17 cellular contexts compared by ENCODE assay signal in the genomic region with DNA sequence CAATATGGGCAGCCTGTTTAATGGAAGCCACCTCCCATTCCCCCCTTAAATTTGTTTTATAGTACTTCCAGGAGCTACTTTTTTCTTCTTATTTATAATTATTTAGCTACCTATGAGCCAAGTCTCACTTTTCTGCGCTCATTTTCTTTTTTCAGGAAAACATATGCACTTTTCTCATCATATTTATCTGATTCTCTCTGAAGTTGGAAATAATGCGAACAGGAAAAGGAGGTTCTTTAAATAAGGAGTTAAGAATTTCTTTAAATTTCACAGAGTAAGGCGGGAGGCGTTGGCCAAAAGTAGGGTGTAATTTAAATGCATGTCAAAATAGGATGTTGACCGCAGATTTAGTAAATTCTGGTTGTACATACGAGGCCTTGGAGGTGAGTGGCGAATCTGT. TPM values are rescaled to one million over a fixed set of nuclear protein-coding genes. Genes with fewer than 3 reads are reported as not detected.
"Had no signal": no experiment of that assay in that cellular context is flagged by ENCODE, and none has a peak within 500 bp of the region (broad histone marks: within the 10 kb centered on the region; RNA-seq: fewer than 3 reads in every experiment).

No MANE protein-coding gene starts in this region.

- H3K9me3 ChIP-seq: lower lobe of right lung, SK-N-SH, suprapubic skin had no signal

- H3K27ac ChIP-seq: esophagus squamous epithelium, lower lobe of right lung, suprapubic skin had no signal

- H3K4me3 ChIP-seq: lower lobe of right lung, suprapubic skin had no signal

- H3K4me2 ChIP-seq: SK-N-SH had no signal

- H3K36me3 Mint-ChIP-seq: T-cell had no signal

- DNase-seq: effector CD8-positive, alpha-beta T cell; esophagus squamous epithelium; hippocampal formation; islet precursor cell; lower lobe of right lung; stimulated activated naive CD8-positive, alpha-beta T cell treated with anti-CD3 and anti-CD28 coated beads, Interleukin-15, Interleukin-2, amounts not matched to agents 100 U/mL and 50 U/mL, for 24 hours; T-cell; trophoblast cell had no signal

- H3K36me3 ChIP-seq: esophagus squamous epithelium, lower lobe of right lung, suprapubic skin had no signal

- ATAC-seq: activated CD4-positive, CD25-positive, alpha-beta regulatory T cell treated with anti-CD3 and anti-CD28 coated beads, Interleukin-2, amount 50 U/mL, for 24 hours; left colon; lower lobe of right lung; stimulated activated naive CD8-positive, alpha-beta T cell treated with anti-CD3 and anti-CD28 coated beads, Interleukin-15, Interleukin-2, amounts not matched to agents 100 U/mL and 50 U/mL, for 24 hours; T-cell had no signal

- H3K9me2 ChIP-seq: SK-N-SH had no signal

- H3K27ac Mint-ChIP-seq: activated CD4-positive, alpha-beta T cell treated with anti-CD3 and anti-CD28 coated beads, Interleukin-2, amount 10 ng/mL, durations not matched to agents 7 days and 5 days; nephron; progenitor cell of endocrine pancreas; T-cell had no signal

- H3K9me3 Mint-ChIP-seq: T-cell had no signal

- H3K9ac ChIP-seq: SK-N-SH had no signal

RNA-seq across cellular contexts. Expression of a gene that starts 9.9 kb away (rescaled TPM):
- total RNA-seq: activated CD4-positive, alpha-beta T cell treated with anti-CD3 and anti-CD28 coated beads, Interleukin-2, amount 10 ng/mL, durations not matched to agents 7 days and 5 days; glomerular endothelial cell; left colon; lower lobe of right lung; mesenteric fat pad; progenitor cell of endocrine pancreas; suprapubic skin; T-cell had no signal
- polyA plus RNA-seq: SK-N-SH had no signal
